Comparison of ENCODE assay signal across 8 cellular contexts in the genomic region with DNA sequence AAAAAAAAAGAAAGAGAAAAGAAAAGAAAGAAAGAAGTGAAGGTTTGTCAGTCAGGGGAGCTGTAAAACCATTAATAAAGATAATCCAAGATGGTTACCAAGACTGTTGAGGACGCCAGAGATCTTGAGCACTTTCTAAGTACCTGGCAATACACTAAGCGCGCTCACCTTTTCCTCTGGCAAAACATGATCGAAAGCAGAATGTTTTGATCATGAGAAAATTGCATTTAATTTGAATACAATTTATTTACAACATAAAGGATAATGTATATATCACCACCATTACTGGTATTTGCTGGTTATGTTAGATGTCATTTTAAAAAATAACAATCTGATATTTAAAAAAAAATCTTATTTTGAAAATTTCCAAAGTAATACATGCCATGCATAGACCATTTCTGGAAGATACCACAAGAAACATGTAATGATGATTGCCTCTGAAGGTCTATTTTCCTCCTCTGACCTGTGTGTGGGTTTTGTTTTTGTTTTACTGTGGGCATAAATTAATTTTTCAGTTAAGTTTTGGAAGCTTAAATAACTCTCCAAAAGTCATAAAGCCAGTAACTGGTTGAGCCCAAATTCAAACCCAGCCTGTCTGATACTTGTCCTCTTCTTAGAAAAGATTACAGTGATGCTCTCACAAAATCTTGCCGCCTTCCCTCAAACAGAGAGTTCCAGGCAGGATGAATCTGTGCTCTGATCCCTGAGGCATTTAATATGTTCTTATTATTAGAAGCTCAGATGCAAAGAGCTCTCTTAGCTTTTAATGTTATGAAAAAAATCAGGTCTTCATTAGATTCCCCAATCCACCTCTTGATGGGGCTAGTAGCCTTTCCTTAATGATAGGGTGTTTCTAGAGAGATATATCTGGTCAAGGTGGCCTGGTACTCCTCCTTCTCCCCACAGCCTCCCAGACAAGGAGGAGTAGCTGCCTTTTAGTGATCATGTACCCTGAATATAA. TPM values are rescaled to one million over a fixed set of nuclear protein-coding genes. Genes with fewer than 3 reads are reported as not detected.
DNase-seq lines count a peak whose midpoint lies in the region; ATAC-seq lines count a peak whose summit lies in the region.

No MANE protein-coding gene starts in this region.

- H3K27ac Mint-ChIP-seq in activated CD4-positive, alpha-beta memory T cell treated with anti-CD3 and anti-CD28 coated beads, Interleukin-2, amount 10 ng/mL, durations not matched to agents 7 days and 5 days, result peak overlapping the region; percentile 99

- POLR2A ChIA-PET in activated CD4-positive, alpha-beta memory T cell treated with anti-CD3 and anti-CD28 coated beads, Interleukin-2, amount 10 ng/mL, durations not matched to agents 7 days and 5 days (lab: Charles Lee), result interaction anchor here (0.8 to 37.6 kb wide), 22 partner anchors 13 to 425 kb away, joined by 3 to 4153 read pairs (median 6); partner anchors contain the start of genes CTDSPL2, EIF3J, GOLM2 and SPG11

- no peak for ATAC-seq in GM18868 (IDR thresholded peaks at IDR 0.05; ENCODE audit: unreplicated experiment)

- H3K27me3 Mint-ChIP-seq in activated CD4-positive, alpha-beta memory T cell treated with anti-CD3 and anti-CD28 coated beads, Interleukin-2, amount 10 ng/mL, durations not matched to agents 7 days and 5 days, result no peaks in the 10 kb centered on the region

- peaks cover 54% of the 10 kb centered on the region for H3K4me1 Mint-ChIP-seq in activated CD4-positive, alpha-beta memory T cell treated with anti-CD3 and anti-CD28 coated beads, Interleukin-2, amount 10 ng/mL, durations not matched to agents 7 days and 5 days

- H3K9me3 Mint-ChIP-seq in activated CD4-positive, alpha-beta memory T cell treated with anti-CD3 and anti-CD28 coated beads, Interleukin-2, amount 10 ng/mL, durations not matched to agents 7 days and 5 days, result no peaks in the 10 kb centered on the region

- CTCF ChIA-PET in activated CD4-positive, alpha-beta memory T cell treated with anti-CD3 and anti-CD28 coated beads, Interleukin-2, amount 10 ng/mL, durations not matched to agents 7 days and 5 days (lab: Charles Lee), result interaction anchor here (0.6 to 15.3 kb wide), 12 partner anchors 19 to 135 kb away, joined by 3 to 399 read pairs (median 5); partner anchors contain the start of genes SPG11 and TRIM69

- peak overlapping the region; percentile 98 for H3K4me3 Mint-ChIP-seq in activated CD4-positive, alpha-beta memory T cell treated with anti-CD3 and anti-CD28 coated beads, Interleukin-2, amount 10 ng/mL, durations not matched to agents 7 days and 5 days

- peaks cover 85% of the 10 kb centered on the region for H3K36me3 Mint-ChIP-seq in activated CD4-positive, alpha-beta memory T cell treated with anti-CD3 and anti-CD28 coated beads, Interleukin-2, amount 10 ng/mL, durations not matched to agents 7 days and 5 days (ENCODE audit: low read depth)

- peak; percentile 66 for DNase-seq in ELR (ENCODE audit: low read depth)
- peak; percentile 53 for DNase-seq in LHCN-M2 (ENCODE audit: low read depth)
- DNase-seq in activated CD4-positive, alpha-beta memory T cell treated with anti-CD3 and anti-CD28 coated beads, Interleukin-2, amount 10 ng/mL, durations not matched to agents 7 days and 5 days, result no peak
- DNase-seq in iris pigment epithelial cell (ENCODE audit: low read depth), result peak; percentile 40
- peak; percentile 53 for DNase-seq in superior temporal gyrus (ENCODE audit: extremely low spot score)
- no peak for DNase-seq in foreskin melanocyte
- no peak for DNase-seq in occipital lobe (lab: John Stamatoyannopoulos, UW)

RNA-seq across cellular contexts. Expression of gene B2M, which starts 2.0 kb away (rescaled TPM):
- total RNA-seq in LHCN-M2 (2014; rRNA removed), result 1,643 and 2,330 TPM in 2 replicates
- 1,565 TPM for polyA plus RNA-seq in LHCN-M2 (2012)
- total RNA-seq in activated CD4-positive, alpha-beta memory T cell treated with anti-CD3 and anti-CD28 coated beads, Interleukin-2, amount 10 ng/mL, durations not matched to agents 7 days and 5 days, result 1,000 to 10,000 TPM; 9,723 to 9,975 TPM
- 316 TPM for total RNA-seq in occipital lobe

RNA-seq across cellular contexts. Expression of gene PATL2, which starts 2.2 kb away (rescaled TPM):
- total RNA-seq in LHCN-M2 (2014; rRNA removed) (0.19 and 0.57 TPM in 2 replicates), occipital lobe (0.78 TPM)
- 0.10 TPM for polyA plus RNA-seq in LHCN-M2 (2012)
- 10 to 100 TPM; 36.3 to 36.8 TPM for total RNA-seq in activated CD4-positive, alpha-beta memory T cell treated with anti-CD3 and anti-CD28 coated beads, Interleukin-2, amount 10 ng/mL, durations not matched to agents 7 days and 5 days

RNA-seq across cellular contexts. Expression of gene TRIM69, which starts 23.0 kb away (rescaled TPM):
- total RNA-seq in LHCN-M2 (2014; rRNA removed), result 12.0 and 15.7 TPM in 2 replicates
- polyA plus RNA-seq in LHCN-M2 (2012), result 7.7 TPM
- total RNA-seq in activated CD4-positive, alpha-beta memory T cell treated with anti-CD3 and anti-CD28 coated beads, Interleukin-2, amount 10 ng/mL, durations not matched to agents 7 days and 5 days, result 10 to 100 TPM; 83.4 to 88.2 TPM
- 35.6 TPM for total RNA-seq in occipital lobe

RNA-seq across cellular contexts. Expression of gene SPG11, which starts 49.8 kb away (rescaled TPM):
- 40.2 and 46.4 TPM in 2 replicates for total RNA-seq in LHCN-M2 (2014; rRNA removed)
- polyA plus RNA-seq in LHCN-M2 (2012), result 16.5 TPM
- total RNA-seq in activated CD4-positive, alpha-beta memory T cell treated with anti-CD3 and anti-CD28 coated beads, Interleukin-2, amount 10 ng/mL, durations not matched to agents 7 days and 5 days, result 10 to 100 TPM; 76.9 to 84.4 TPM
- total RNA-seq in occipital lobe, result 88.6 TPM

Comparison
In these comparisons a context has a peak if more than half of its experiments do, and no peak if none do; other contexts are left out.
1. DNase-seq: peak in ELR (single experiment), LHCN-M2 (single experiment), iris pigment epithelial cell (single experiment) and superior temporal gyrus (single experiment); none in activated CD4-positive, alpha-beta memory T cell treated with anti-CD3 and anti-CD28 coated beads, Interleukin-2, amount 10 ng/mL, durations not matched to agents 7 days and 5 days (single experiment), foreskin melanocyte (single experiment) and occipital lobe (single experiment).
2. RNA of gene PATL2, which starts 2.2 kb away (total RNA-seq): 36.3 to 36.8 TPM in activated CD4-positive, alpha-beta memory T cell treated with anti-CD3 and anti-CD28 coated beads, Interleukin-2, amount 10 ng/mL, durations not matched to agents 7 days and 5 days; 0.78 TPM in occipital lobe (single experiment) and 0.19 to 0.57 TPM in LHCN-M2; every median in the first group is over 10 times any median in the second.